Comparison of ENCODE assay signal across 9 cellular contexts in the genomic region with DNA sequence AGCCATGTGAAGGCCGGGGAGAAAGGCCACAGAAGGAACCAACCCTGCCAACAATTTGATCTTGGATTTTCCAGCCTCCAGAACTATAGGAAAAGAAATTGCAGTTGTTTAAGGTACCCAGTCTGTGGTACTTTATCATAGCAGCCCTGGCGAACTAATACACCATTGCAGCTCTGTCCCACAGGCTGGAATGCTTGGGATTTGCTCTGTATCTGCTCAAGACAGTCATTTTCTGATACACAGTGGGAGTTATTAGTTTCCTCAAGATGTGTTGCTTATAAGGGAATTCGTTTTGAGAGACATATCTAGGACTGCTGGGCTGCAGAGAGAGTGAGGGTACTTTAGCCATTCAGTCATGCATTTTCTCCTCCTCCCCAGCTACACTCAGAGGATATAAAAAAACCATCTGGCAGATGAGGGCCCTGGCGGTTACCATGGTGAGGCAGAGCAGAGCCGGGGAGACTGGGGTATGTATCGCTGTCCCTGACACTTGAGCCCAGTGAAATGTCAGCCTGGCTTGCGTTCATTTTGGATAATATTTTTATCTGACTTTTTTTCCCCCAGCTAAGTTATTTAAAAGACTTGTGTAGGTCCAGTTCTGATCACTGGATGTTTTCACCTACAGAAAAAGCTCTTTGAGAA.
A peak's percentile ranks its signal among the peaks of the same experiment; 100 is the strongest.
DNase-seq lines count a peak whose midpoint lies in the region; ATAC-seq and TF ChIP-seq lines count a peak whose summit lies in the region.
"Had no signal": no experiment of that assay in that cellular context is flagged by ENCODE, and none has a peak within 500 bp of the region (broad histone marks: within the 10 kb centered on the region; RNA-seq: fewer than 3 reads in every experiment).

No MANE protein-coding gene starts in this region.

- H3K27ac ChIP-seq in endodermal cell (ENCODE audit: low read depth, low read length) (peak overlapping the region; percentile 76), ovary (no peak overlapping the region)

- no peaks in the 10 kb centered on the region for H3K36me3 ChIP-seq in endodermal cell (ENCODE audit: control insufficient read depth, insufficient read depth, low read length)
- no peaks in the 10 kb centered on the region for H3K36me3 ChIP-seq in ovary

- TF ChIP-seq CTCF in endodermal cell (conservative IDR thresholded peaks at IDR 0.05) (no peak), ovary (IDR thresholded peaks at IDR 0.05) (no peak)

- peaks cover 2% of the 10 kb centered on the region for H3K27me3 Mint-ChIP-seq in endodermal cell (ENCODE audit: insufficient read depth)
- peaks cover 2 to 17% (median 3%) of the 10 kb centered on the region in 5 donors for H3K27me3 Mint-ChIP-seq in naive thymus-derived CD8-positive, alpha-beta T cell
- no peaks in the 10 kb centered on the region for H3K27me3 Mint-ChIP-seq in activated CD4-positive, alpha-beta T cell treated with anti-CD3 and anti-CD28 coated beads for 36 hours

- POLR2A ChIA-PET in naive thymus-derived CD8-positive, alpha-beta T cell (lab: Charles Lee) = no interaction called here
- POLR2A ChIA-PET in activated CD4-positive, alpha-beta T cell treated with anti-CD3 and anti-CD28 coated beads for 36 hours (lab: Charles Lee) = no interaction called here

- no peak overlapping the region for H3K4me3 Mint-ChIP-seq in endodermal cell
- no peak overlapping the region for H3K4me3 Mint-ChIP-seq in naive thymus-derived CD8-positive, alpha-beta T cell
- no peak overlapping the region for H3K4me3 Mint-ChIP-seq in activated CD4-positive, alpha-beta T cell treated with anti-CD3 and anti-CD28 coated beads for 36 hours

- no peaks in the 10 kb centered on the region for H3K9me3 ChIP-seq in endodermal cell (ENCODE audit: control insufficient read depth, low read length)
- no peaks in the 10 kb centered on the region for H3K9me3 ChIP-seq in ovary

- DNase-seq in NCI-H128 (lab: John Stamatoyannopoulos, UW; ENCODE audit: unreplicated experiment) (peak; percentile 82), NCI-H510A treated with DMSO at 0.1 percent for 48 hours (lab: John Stamatoyannopoulos, UW) (peak; percentile 84), endodermal cell (no peak), ovary (peak in 3 of 5 donors; percentile 41 to 68 (median 52)), left colon (no peak)
- no peak for DNase-seq in stimulated activated CD4-positive, alpha-beta T cell treated with anti-CD3 and anti-CD28 coated beads, Interleukin-12 subunit alpha, Interleukin-12 subunit beta, amount 100 ng/mL, for 4 hours
- DNase-seq in naive thymus-derived CD8-positive, alpha-beta T cell = no peak
- DNase-seq in activated CD4-positive, alpha-beta T cell treated with anti-CD3 and anti-CD28 coated beads for 36 hours = no peak
- DNase-seq: MM.1S had no signal

- H3K36me3 Mint-ChIP-seq in endodermal cell (ENCODE audit: low read depth) = no peaks in the 10 kb centered on the region
- H3K36me3 Mint-ChIP-seq in naive thymus-derived CD8-positive, alpha-beta T cell = no peaks in the 10 kb centered on the region
- no peaks in the 10 kb centered on the region for H3K36me3 Mint-ChIP-seq in activated CD4-positive, alpha-beta T cell treated with anti-CD3 and anti-CD28 coated beads for 36 hours (ENCODE audit: low read depth)

- H3K4me1 ChIP-seq in endodermal cell (ENCODE audit: control insufficient read depth, insufficient read depth, low read length) (peaks cover 9% of the 10 kb centered on the region), ovary (ENCODE audit: insufficient read depth) (peaks cover 13% of the 10 kb centered on the region)

- H3K9ac ChIP-seq in endodermal cell (ENCODE audit: extremely low read depth, low read length, poor library complexity, severe bottlenecking) = no peak overlapping the region

- intact Hi-C loops in ovary (cut with DNase I) = no loop called here
- intact Hi-C loops in left colon (cut with DNase I, micrococcal nuclease) = no loop called here
- intact Hi-C loops in activated CD4-positive, alpha-beta T cell treated with anti-CD3 and anti-CD28 coated beads for 36 hours (cut with DNase I, micrococcal nuclease) = no loop called here

- no peak for TF ChIP-seq POLR2A in ovary (IDR thresholded peaks at IDR 0.05)

- WGBS in endodermal cell (ENCODE audit: insufficient coverage in 1 of 2, insufficient read length in 1 of 2), 2 experiments = 63 to 75% methylated on average over 3 to 7 of the region's 7 CpGs
- 27 to 32% (median 30%) methylated on average over 7 of the region's 7 CpGs for WGBS in ovary, 3 donors

- H3K27ac Mint-ChIP-seq in endodermal cell = no peak overlapping the region
- no peak overlapping the region for H3K27ac Mint-ChIP-seq in naive thymus-derived CD8-positive, alpha-beta T cell
- no peak overlapping the region for H3K27ac Mint-ChIP-seq in activated CD4-positive, alpha-beta T cell treated with anti-CD3 and anti-CD28 coated beads for 36 hours

- no peaks in the 10 kb centered on the region for H3K9me3 Mint-ChIP-seq in endodermal cell
- H3K9me3 Mint-ChIP-seq in naive thymus-derived CD8-positive, alpha-beta T cell = peaks cover 0 to 4% (median 0%) of the 10 kb centered on the region in 9 donors
- no peaks in the 10 kb centered on the region for H3K9me3 Mint-ChIP-seq in activated CD4-positive, alpha-beta T cell treated with anti-CD3 and anti-CD28 coated beads for 36 hours (ENCODE audit: low read depth)

- no peaks in the 10 kb centered on the region for H3K4me1 Mint-ChIP-seq in endodermal cell
- H3K4me1 Mint-ChIP-seq in naive thymus-derived CD8-positive, alpha-beta T cell = no peaks in the 10 kb centered on the region
- no peaks in the 10 kb centered on the region for H3K4me1 Mint-ChIP-seq in activated CD4-positive, alpha-beta T cell treated with anti-CD3 and anti-CD28 coated beads for 36 hours

- ATAC-seq in naive thymus-derived CD8-positive, alpha-beta T cell = no peak
- ATAC-seq in left colon = no peak
- no peak for ATAC-seq in activated CD4-positive, alpha-beta T cell treated with anti-CD3 and anti-CD28 coated beads for 36 hours

- CTCF ChIA-PET in activated CD4-positive, alpha-beta T cell treated with anti-CD3 and anti-CD28 coated beads for 36 hours (lab: Charles Lee) = interaction anchor here (0.7 kb wide), 1 partner anchor 11 kb away, joined by 3 read pairs; no protein-coding TSS in a partner anchor

- H3K27me3 ChIP-seq in endodermal cell (ENCODE audit: control insufficient read depth, insufficient read depth, low read length, poor library complexity, severe bottlenecking) (no peaks in the 10 kb centered on the region), ovary (no peaks in the 10 kb centered on the region)

- no peak for TF ChIP-seq EP300 in ovary (IDR thresholded peaks at IDR 0.05)

- no peak overlapping the region for H3K4me3 ChIP-seq in endodermal cell (ENCODE audit: low read length)
- no peak overlapping the region for H3K4me3 ChIP-seq in ovary

Comparison
In these comparisons a context has a peak if more than half of its experiments do, and no peak if none do; other contexts are left out.
1. DNase-seq: peak in NCI-H128 (single experiment), NCI-H510A treated with DMSO at 0.1 percent for 48 hours (single experiment) and ovary (3 of 5); none in endodermal cell (single experiment), stimulated activated CD4-positive, alpha-beta T cell treated with anti-CD3 and anti-CD28 coated beads, Interleukin-12 subunit alpha, Interleukin-12 subunit beta, amount 100 ng/mL, for 4 hours (single experiment), naive thymus-derived CD8-positive, alpha-beta T cell (0 of 10), left colon (0 of 2) and activated CD4-positive, alpha-beta T cell treated with anti-CD3 and anti-CD28 coated beads for 36 hours (single experiment).